In the genomic region with DNA sequence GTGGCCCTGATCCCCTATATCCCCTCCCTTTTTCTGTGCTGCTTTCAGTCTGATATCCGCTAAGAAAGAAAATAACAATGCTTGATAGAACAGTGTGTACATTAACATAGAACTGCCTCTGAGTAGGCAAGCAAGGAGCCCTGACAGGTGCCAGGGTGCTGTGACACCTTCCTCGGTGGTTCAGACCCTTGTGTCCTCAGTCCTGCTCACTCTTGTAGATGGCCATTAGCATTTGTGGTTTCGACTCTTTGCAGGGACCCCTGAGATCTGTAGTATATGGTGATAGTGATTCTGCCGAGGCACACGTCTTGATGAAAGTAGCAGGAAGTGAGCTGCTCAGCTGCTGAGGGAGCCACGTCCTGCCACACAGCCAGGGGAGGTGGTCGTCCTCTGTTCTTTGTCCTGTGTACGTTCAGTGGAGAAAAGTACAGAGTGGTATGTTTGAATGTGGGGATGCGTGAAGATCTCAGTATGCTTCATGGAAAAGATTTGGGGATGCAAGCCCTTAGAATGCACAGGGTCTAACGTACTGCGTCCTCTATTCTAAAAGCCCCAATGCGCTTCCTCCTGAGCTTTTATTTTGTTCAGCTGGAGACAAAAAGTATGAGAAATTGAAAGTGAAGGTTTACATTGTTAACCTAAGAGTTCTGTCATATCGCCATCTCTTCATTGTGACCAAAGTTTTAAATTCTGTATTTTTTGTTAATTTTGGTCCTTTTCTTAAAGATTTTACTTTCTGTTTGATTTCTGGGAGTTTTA, we compare ENCODE assay signal across 2 cellular contexts.
TF ChIP-seq lines count a peak whose summit lies in the region.

No MANE protein-coding gene starts in this region.

TF ChIP-seq in HepG2, 621 proteins besides CTCF, POLR2A, EP300 and RAD21:
- TF ChIP-seq ZNF556 (CRISPR knock-in tag; IDR thresholded peaks at IDR 0.05; ENCODE audit: borderline replicate concordance) (no peak), ZNF33A (CRISPR knock-in tag; IDR thresholded peaks at IDR 0.05; ENCODE audit: borderline replicate concordance) (no peak), KLF6 (CRISPR knock-in tag; IDR thresholded peaks at IDR 0.05) (no peak), PLRG1 (conservative IDR thresholded peaks at IDR 0.05) (no peak), ZBTB1 (CRISPR knock-in tag; IDR thresholded peaks at IDR 0.05; ENCODE audit: borderline replicate concordance) (no peak), ZNF235 (CRISPR knock-in tag; IDR thresholded peaks at IDR 0.05; ENCODE audit: borderline replicate concordance) (no peak), ZNF30 (CRISPR knock-in tag; IDR thresholded peaks at IDR 0.05) (no peak), RBM39 (IDR thresholded peaks at IDR 0.05; ENCODE audit: low read depth, low read length, poor library complexity, severe bottlenecking) (no peak), ZNF737 (CRISPR knock-in tag; IDR thresholded peaks at IDR 0.05; ENCODE audit: borderline replicate concordance) (no peak), SMAD3 (CRISPR knock-in tag; IDR thresholded peaks at IDR 0.05) (no peak), STAT5B (CRISPR knock-in tag; IDR thresholded peaks at IDR 0.05) (no peak), MAF1 (CRISPR knock-in tag; IDR thresholded peaks at IDR 0.05; ENCODE audit: borderline replicate concordance) (no peak), RFXANK (CRISPR knock-in tag; IDR thresholded peaks at IDR 0.05) (no peak)
- TF ChIP-seq, protein P1, sequence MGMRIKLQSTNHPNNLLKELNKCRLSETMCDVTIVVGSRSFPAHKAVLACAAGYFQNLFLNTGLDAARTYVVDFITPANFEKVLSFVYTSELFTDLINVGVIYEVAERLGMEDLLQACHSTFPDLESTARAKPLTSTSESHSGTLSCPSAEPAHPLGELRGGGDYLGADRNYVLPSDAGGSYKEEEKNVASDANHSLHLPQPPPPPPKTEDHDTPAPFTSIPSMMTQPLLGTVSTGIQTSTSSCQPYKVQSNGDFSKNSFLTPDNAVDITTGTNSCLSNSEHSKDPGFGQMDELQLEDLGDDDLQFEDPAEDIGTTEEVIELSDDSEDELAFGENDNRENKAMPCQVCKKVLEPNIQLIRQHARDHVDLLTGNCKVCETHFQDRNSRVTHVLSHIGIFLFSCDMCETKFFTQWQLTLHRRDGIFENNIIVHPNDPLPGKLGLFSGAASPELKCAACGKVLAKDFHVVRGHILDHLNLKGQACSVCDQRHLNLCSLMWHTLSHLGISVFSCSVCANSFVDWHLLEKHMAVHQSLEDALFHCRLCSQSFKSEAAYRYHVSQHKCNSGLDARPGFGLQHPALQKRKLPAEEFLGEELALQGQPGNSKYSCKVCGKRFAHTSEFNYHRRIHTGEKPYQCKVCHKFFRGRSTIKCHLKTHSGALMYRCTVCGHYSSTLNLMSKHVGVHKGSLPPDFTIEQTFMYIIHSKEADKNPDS (CRISPR knock-in tag; IDR thresholded peaks at IDR 0.05): no peak
- TF ChIP-seq, protein P2, sequence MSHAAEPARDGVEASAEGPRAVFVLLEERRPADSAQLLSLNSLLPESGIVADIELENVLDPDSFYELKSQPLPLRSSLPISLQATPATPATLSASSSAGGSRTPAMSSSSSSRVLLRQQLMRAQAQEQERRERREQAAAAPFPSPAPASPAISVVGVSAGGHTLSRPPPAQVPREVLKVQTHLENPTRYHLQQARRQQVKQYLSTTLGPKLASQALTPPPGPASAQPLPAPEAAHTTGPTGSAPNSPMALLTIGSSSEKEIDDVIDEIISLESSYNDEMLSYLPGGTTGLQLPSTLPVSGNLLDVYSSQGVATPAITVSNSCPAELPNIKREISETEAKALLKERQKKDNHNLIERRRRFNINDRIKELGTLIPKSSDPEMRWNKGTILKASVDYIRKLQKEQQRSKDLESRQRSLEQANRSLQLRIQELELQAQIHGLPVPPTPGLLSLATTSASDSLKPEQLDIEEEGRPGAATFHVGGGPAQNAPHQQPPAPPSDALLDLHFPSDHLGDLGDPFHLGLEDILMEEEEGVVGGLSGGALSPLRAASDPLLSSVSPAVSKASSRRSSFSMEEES (CRISPR knock-in tag; IDR thresholded peaks at IDR 0.05): no peak
- TF ChIP-seq, protein P3, sequence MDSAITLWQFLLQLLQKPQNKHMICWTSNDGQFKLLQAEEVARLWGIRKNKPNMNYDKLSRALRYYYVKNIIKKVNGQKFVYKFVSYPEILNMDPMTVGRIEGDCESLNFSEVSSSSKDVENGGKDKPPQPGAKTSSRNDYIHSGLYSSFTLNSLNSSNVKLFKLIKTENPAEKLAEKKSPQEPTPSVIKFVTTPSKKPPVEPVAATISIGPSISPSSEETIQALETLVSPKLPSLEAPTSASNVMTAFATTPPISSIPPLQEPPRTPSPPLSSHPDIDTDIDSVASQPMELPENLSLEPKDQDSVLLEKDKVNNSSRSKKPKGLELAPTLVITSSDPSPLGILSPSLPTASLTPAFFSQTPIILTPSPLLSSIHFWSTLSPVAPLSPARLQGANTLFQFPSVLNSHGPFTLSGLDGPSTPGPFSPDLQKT (CRISPR knock-in tag; IDR thresholded peaks at IDR 0.05; ENCODE audit: borderline replicate concordance): no peak
- TF ChIP-seq, protein P4, sequence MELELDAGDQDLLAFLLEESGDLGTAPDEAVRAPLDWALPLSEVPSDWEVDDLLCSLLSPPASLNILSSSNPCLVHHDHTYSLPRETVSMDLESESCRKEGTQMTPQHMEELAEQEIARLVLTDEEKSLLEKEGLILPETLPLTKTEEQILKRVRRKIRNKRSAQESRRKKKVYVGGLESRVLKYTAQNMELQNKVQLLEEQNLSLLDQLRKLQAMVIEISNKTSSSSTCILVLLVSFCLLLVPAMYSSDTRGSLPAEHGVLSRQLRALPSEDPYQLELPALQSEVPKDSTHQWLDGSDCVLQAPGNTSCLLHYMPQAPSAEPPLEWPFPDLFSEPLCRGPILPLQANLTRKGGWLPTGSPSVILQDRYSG (CRISPR knock-in tag; IDR thresholded peaks at IDR 0.05): no peak
- TF ChIP-seq, protein P5, sequence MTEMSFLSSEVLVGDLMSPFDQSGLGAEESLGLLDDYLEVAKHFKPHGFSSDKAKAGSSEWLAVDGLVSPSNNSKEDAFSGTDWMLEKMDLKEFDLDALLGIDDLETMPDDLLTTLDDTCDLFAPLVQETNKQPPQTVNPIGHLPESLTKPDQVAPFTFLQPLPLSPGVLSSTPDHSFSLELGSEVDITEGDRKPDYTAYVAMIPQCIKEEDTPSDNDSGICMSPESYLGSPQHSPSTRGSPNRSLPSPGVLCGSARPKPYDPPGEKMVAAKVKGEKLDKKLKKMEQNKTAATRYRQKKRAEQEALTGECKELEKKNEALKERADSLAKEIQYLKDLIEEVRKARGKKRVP (CRISPR knock-in tag; IDR thresholded peaks at IDR 0.05): no peak
- TF ChIP-seq, protein P6, sequence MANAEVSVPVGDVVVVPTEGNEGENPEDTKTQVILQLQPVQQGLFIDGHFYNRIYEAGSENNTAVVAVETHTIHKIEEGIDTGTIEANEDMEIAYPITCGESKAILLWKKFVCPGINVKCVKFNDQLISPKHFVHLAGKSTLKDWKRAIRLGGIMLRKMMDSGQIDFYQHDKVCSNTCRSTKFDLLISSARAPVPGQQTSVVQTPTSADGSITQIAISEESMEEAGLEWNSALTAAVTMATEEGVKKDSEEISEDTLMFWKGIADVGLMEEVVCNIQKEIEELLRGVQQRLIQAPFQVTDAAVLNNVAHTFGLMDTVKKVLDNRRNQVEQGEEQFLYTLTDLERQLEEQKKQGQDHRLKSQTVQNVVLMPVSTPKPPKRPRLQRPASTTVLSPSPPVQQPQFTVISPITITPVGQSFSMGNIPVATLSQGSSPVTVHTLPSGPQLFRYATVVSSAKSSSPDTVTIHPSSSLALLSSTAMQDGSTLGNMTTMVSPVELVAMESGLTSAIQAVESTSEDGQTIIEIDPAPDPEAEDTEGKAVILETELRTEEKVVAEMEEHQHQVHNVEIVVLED (CRISPR knock-in tag; IDR thresholded peaks at IDR 0.05; ENCODE audit: borderline replicate concordance): no peak

TF ChIP-seq in K562, 482 proteins besides CTCF, POLR2A, EP300 and RAD21:
- TF ChIP-seq, protein P7, sequence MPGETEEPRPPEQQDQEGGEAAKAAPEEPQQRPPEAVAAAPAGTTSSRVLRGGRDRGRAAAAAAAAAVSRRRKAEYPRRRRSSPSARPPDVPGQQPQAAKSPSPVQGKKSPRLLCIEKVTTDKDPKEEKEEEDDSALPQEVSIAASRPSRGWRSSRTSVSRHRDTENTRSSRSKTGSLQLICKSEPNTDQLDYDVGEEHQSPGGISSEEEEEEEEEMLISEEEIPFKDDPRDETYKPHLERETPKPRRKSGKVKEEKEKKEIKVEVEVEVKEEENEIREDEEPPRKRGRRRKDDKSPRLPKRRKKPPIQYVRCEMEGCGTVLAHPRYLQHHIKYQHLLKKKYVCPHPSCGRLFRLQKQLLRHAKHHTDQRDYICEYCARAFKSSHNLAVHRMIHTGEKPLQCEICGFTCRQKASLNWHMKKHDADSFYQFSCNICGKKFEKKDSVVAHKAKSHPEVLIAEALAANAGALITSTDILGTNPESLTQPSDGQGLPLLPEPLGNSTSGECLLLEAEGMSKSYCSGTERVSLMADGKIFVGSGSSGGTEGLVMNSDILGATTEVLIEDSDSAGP (CRISPR knock-in tag; IDR thresholded peaks at IDR 0.05): no peak
